ENCODE assay signal across 30 cellular contexts in genomic region chr2:239703834-239704233, GRCh38.
"Had no signal": no experiment of that assay in that cellular context is flagged by ENCODE, and none has a peak within 500 bp of the region (broad histone marks: within the 10 kb centered on the region; RNA-seq: fewer than 3 reads in every experiment).

No MANE protein-coding gene starts in this region.

- H3K36me3 ChIP-seq: neural progenitor cell, ovary, right lobe of liver, spleen, suprapubic skin, tibial artery, transverse colon, upper lobe of right lung, vagina had no signal

- H2AFZ ChIP-seq: neural progenitor cell, parathyroid adenoma had no signal

- H3K9ac ChIP-seq: neural progenitor cell, parathyroid adenoma had no signal

- ATAC-seq: naive thymus-derived CD4-positive, alpha-beta T cell; natural killer cell; psoas muscle; right cardiac atrium; right lobe of liver; stimulated activated memory B cell treated with anti-CD40 and anti-IgM and Interleukin-4, amounts not matched to agents 10 μg/mL and 1 μg/mL and 100 μg/mL, for 72 hours; stimulated activated naive CD8-positive, alpha-beta T cell treated with anti-CD3 and anti-CD28 coated beads, Interleukin-15, amount 100 ng/mL, for 72 hours; stimulated activated naive CD8-positive, alpha-beta T cell treated with anti-CD3 and anti-CD28 coated beads, Interleukin-15, Interleukin-2, amounts not matched to agents 100 U/mL and 50 U/mL, for 24 hours; upper lobe of right lung had no signal

- FAIRE-seq: urothelium cell line had no signal

- H3K4me3 ChIP-seq: neural progenitor cell, ovary, psoas muscle, right lobe of liver, skin epidermis, smooth muscle cell, spleen, suprapubic skin, testis, tibial artery, transverse colon, upper lobe of right lung, vagina had no signal

- H3K27me3 ChIP-seq: neural progenitor cell, ovary, right lobe of liver, suprapubic skin, testis, transverse colon, upper lobe of right lung, vagina had no signal

- H3K27ac ChIP-seq: neural progenitor cell, ovary, parathyroid adenoma, psoas muscle, right lobe of liver, skin epidermis, spleen, suprapubic skin, testis, tibial artery, transverse colon, upper lobe of right lung, vagina had no signal

- DNase-seq: natural killer cell; occipital lobe; ovary; posterior cingulate gyrus; psoas muscle; right cardiac atrium; right lobe of liver; spleen; stimulated activated CD4-positive, alpha-beta T cell treated with anti-CD3 and anti-CD28 coated beads, Interleukin-12 subunit alpha, Interleukin-12 subunit beta, amount 100 ng/mL, for 4 hours; stimulated activated CD4-positive, alpha-beta T cell treated with anti-CD3 and anti-CD28 coated beads, Interleukin-1b, Interleukin-23, amount 100 ng/mL, for 48 hours; stimulated activated CD4-positive, alpha-beta T cell treated with anti-CD3 and anti-CD28 coated beads, Interleukin-4, amount 100 ng/mL, for 1 hour; stimulated activated CD4-positive, alpha-beta T cell treated with anti-CD3 and anti-CD28 coated beads, Interleukin-4, amount 100 ng/mL, for 4 hours; stimulated activated CD8-positive, alpha-beta memory T cell treated with anti-CD3 and anti-CD28 coated beads, Interleukin-4, amount 100 ng/mL, for 48 hours; stimulated activated naive CD4-positive, alpha-beta T cell; stimulated activated naive CD8-positive, alpha-beta T cell treated with anti-CD3 and anti-CD28 coated beads, Interleukin-15, amount 100 ng/mL, for 72 hours; stimulated activated naive CD8-positive, alpha-beta T cell treated with anti-CD3 and anti-CD28 coated beads, Interleukin-15, Interleukin-2, amounts not matched to agents 100 U/mL and 50 U/mL, for 24 hours; substantia nigra; tibial artery; transverse colon; upper lobe of right lung had no signal

- H3K79me2 ChIP-seq: parathyroid adenoma had no signal

- H3K4me2 ChIP-seq: neural progenitor cell, smooth muscle cell had no signal

- H3K9me3 ChIP-seq: ovary, psoas muscle, right lobe of liver, suprapubic skin, testis, transverse colon, upper lobe of right lung, vagina had no signal

- H3K4me1 ChIP-seq: parathyroid adenoma, right lobe of liver, suprapubic skin, upper lobe of right lung had no signal
